Comparison of ENCODE assay signal across 1 cellular context in genomic region chr14:68961361-68961760, GRCh38.
TF ChIP-seq lines count a peak whose summit lies in the region.

No MANE protein-coding gene starts in this region.

TF ChIP-seq in WTC11, 78 proteins besides CTCF, POLR2A, EP300 and RAD21:
- TF ChIP-seq USF2 (CRISPR knock-in tag; IDR thresholded peaks at IDR 0.05): no peak
- TF ChIP-seq ZNF138 (CRISPR knock-in tag; conservative IDR thresholded peaks at IDR 0.05): no peak
- no peak for TF ChIP-seq RORB (CRISPR knock-in tag; IDR thresholded peaks at IDR 0.05)
- TF ChIP-seq NFE2L1 (CRISPR knock-in tag; IDR thresholded peaks at IDR 0.05): no peak
- no peak for TF ChIP-seq OVOL2 (CRISPR knock-in tag; IDR thresholded peaks at IDR 0.05; ENCODE audit: borderline replicate concordance)
- TF ChIP-seq JAZF1 (CRISPR knock-in tag; IDR thresholded peaks at IDR 0.05): no peak
- no peak for TF ChIP-seq PREB (CRISPR knock-in tag; IDR thresholded peaks at IDR 0.05; ENCODE audit: borderline replicate concordance)
- TF ChIP-seq PRDM15 (CRISPR knock-in tag; IDR thresholded peaks at IDR 0.05): no peak
- TF ChIP-seq CREB1 (CRISPR knock-in tag; IDR thresholded peaks at IDR 0.05): no peak
- TF ChIP-seq ZNF121 (CRISPR knock-in tag; IDR thresholded peaks at IDR 0.05): no peak
- no peak for TF ChIP-seq EMX1 (CRISPR knock-in tag; IDR thresholded peaks at IDR 0.05)
- TF ChIP-seq RELA (CRISPR knock-in tag; IDR thresholded peaks at IDR 0.05; ENCODE audit: borderline replicate concordance): no peak
- no peak for TF ChIP-seq ZBTB43 (CRISPR knock-in tag; IDR thresholded peaks at IDR 0.05)
- TF ChIP-seq GABPB1 (CRISPR knock-in tag; IDR thresholded peaks at IDR 0.05): no peak
TF ChIP-seq in WTC11: peak in this region for 0.
